22 cellular contexts compared by ENCODE assay signal in genomic region chr20:56861590-56861989, GRCh38.
DNase-seq lines count a peak whose midpoint lies in the region; ATAC-seq and TF ChIP-seq lines count a peak whose summit lies in the region.
"Had no signal": no experiment of that assay in that cellular context is flagged by ENCODE, and none has a peak within 500 bp of the region (broad histone marks: within the 10 kb centered on the region; RNA-seq: fewer than 3 reads in every experiment).

No MANE protein-coding gene starts in this region.

- WGBS in mammary epithelial cell (ENCODE audit: low coverage, missing lambda C conversion rate), result 40% methylated on average over 6 of the region's 6 CpGs
- WGBS in endodermal cell (ENCODE audit: insufficient coverage in 1 of 2, insufficient read length in 1 of 2), 2 experiments, result 42 to 53% methylated on average over 5 to 6 of the region's 6 CpGs

- no peaks in the 10 kb centered on the region for H3K9me3 Mint-ChIP-seq in endodermal cell
- no peaks in the 10 kb centered on the region for H3K9me3 Mint-ChIP-seq in neural crest cell
- no peaks in the 10 kb centered on the region for H3K9me3 Mint-ChIP-seq in activated naive CD8-positive, alpha-beta T cell treated with anti-CD3 and anti-CD28 coated beads, Interleukin-2, amount 50 U/mL, for 24 hours

- DNase-seq in breast epithelium (ENCODE audit: low spot score in 2 of 2), result no peak
- DNase-seq in mammary epithelial cell, result no peak
- peak; percentile 57 for DNase-seq in endodermal cell
- DNase-seq in neural crest cell (ENCODE audit: low read depth, low spot score), result no peak
- DNase-seq in vagina (ENCODE audit: extremely low spot score in 2 of 2), result no peak
- DNase-seq in NCI-H226, result no peak
- no peak for DNase-seq in activated naive CD8-positive, alpha-beta T cell treated with anti-CD3 and anti-CD28 coated beads, Interleukin-2, amount 50 U/mL, for 24 hours
- DNase-seq in ureter (ENCODE audit: low spot score), result no peak
- DNase-seq: GM23248, Karpas-422, NCI-H1092, NCI-H1417 treated with DMSO at 0.1 percent for 48 hours, NCI-H187, NCI-H2081 treated with DMSO at 0.1 percent for 48 hours, NCI-H2171 treated with DMSO at 0.1 percent for 48 hours, NCI-H446, NCI-H524 treated with DMSO at 0.1 percent for 48 hours, NCI-H774, SK-N-SH had no signal

- H3K27me3 ChIP-seq in breast epithelium (no peaks in the 10 kb centered on the region), mammary epithelial cell (ENCODE audit: insufficient read depth, low read length) (no peaks in the 10 kb centered on the region), endodermal cell (ENCODE audit: control insufficient read depth, insufficient read depth, low read length, poor library complexity, severe bottlenecking) (peaks cover 17% of the 10 kb centered on the region), vagina (no peaks in the 10 kb centered on the region)

- in situ Hi-C loops in mammary epithelial cell (cut with MboI; ENCODE audit: low sequenced_read_pairs in 2 of 2), result no loop called here

- TF ChIP-seq POLR2A in breast epithelium (IDR thresholded peaks at IDR 0.05) (no peak), vagina (IDR thresholded peaks at IDR 0.05) (no peak)

- BruUV-seq in mammary epithelial cell (replicated peaks; lab: Mats Ljungman, UMichigan), result no TSS peak

- no peak overlapping the region for H3K4me3 ChIP-seq in breast epithelium
- no peak overlapping the region for H3K4me3 ChIP-seq in mammary epithelial cell (replicated peaks in 1 of 3; ENCODE audit: insufficient read depth in 1 of 3, low read depth in 2 of 3, low read length in 3 of 3)
- H3K4me3 ChIP-seq in endodermal cell (ENCODE audit: low read length), result no peak overlapping the region
- H3K4me3 ChIP-seq in vagina, result no peak overlapping the region
- H3K4me3 ChIP-seq: GM23248 had no signal

- dilution Hi-C loops in mammary epithelial cell (cut with HindIII; ENCODE audit: low sequenced_read_pairs), result no loop called here

- CTCF ChIA-PET in mammary epithelial cell (lab: Charles Lee; ENCODE audit: low non-redundant PET), result no interaction called here

- TF ChIP-seq CTCF in breast epithelium (IDR thresholded peaks at IDR 0.05), result no peak
- no peak for TF ChIP-seq CTCF in mammary epithelial cell (conservative IDR thresholded peaks at IDR 0.05 in 1 of 2, IDR thresholded peaks at IDR 0.05 in 1 of 2; ENCODE audit: extremely low read depth in 1 of 2, insufficient read depth in 1 of 2, low read depth in 1 of 2, low read length in 2 of 2)
- no peak for TF ChIP-seq CTCF in endodermal cell (conservative IDR thresholded peaks at IDR 0.05)
- no peak for TF ChIP-seq CTCF in neural crest cell (conservative IDR thresholded peaks at IDR 0.05)
- TF ChIP-seq CTCF in vagina (IDR thresholded peaks at IDR 0.05), result no peak

- H3K9me3 ChIP-seq in breast epithelium, result no peaks in the 10 kb centered on the region
- H3K9me3 ChIP-seq in mammary epithelial cell (replicated peaks; ENCODE audit: insufficient read depth, low read length), result no peaks in the 10 kb centered on the region
- no peaks in the 10 kb centered on the region for H3K9me3 ChIP-seq in endodermal cell (ENCODE audit: control insufficient read depth, low read length)
- no peaks in the 10 kb centered on the region for H3K9me3 ChIP-seq in vagina
- H3K9me3 ChIP-seq: SK-N-SH had no signal

- ATAC-seq in activated naive CD8-positive, alpha-beta T cell treated with anti-CD3 and anti-CD28 coated beads, Interleukin-2, amount 50 U/mL, for 24 hours, result no peak
- ATAC-seq: HCT116 had no signal

- peaks cover 5% of the 10 kb centered on the region for H3K4me1 Mint-ChIP-seq in endodermal cell
- peaks cover 41% of the 10 kb centered on the region for H3K4me1 Mint-ChIP-seq in neural crest cell
- no peaks in the 10 kb centered on the region for H3K4me1 Mint-ChIP-seq in activated naive CD8-positive, alpha-beta T cell treated with anti-CD3 and anti-CD28 coated beads, Interleukin-2, amount 50 U/mL, for 24 hours

- no peak overlapping the region for H3K9ac ChIP-seq in mammary epithelial cell (ENCODE audit: insufficient read depth, low read length)
- H3K9ac ChIP-seq in endodermal cell (ENCODE audit: extremely low read depth, low read length, poor library complexity, severe bottlenecking), result no peak overlapping the region
- H3K9ac ChIP-seq: GM23248, SK-N-SH had no signal

- no peaks in the 10 kb centered on the region for H4K20me1 ChIP-seq in mammary epithelial cell (ENCODE audit: insufficient read depth, low read length)

- peak overlapping the region; percentile 80 to 92 for H3K27ac ChIP-seq in breast epithelium
- H3K27ac ChIP-seq in mammary epithelial cell (ENCODE audit: insufficient read depth, low read depth, low read length), result no peak overlapping the region
- H3K27ac ChIP-seq in endodermal cell (ENCODE audit: low read depth, low read length), result peak overlapping the region; percentile 57
- peak overlapping the region; percentile 60 for H3K27ac ChIP-seq in vagina
- H3K27ac ChIP-seq: 22Rv1, GM23248, HL-60 had no signal

- no peak overlapping the region for H3K27ac Mint-ChIP-seq in endodermal cell
- H3K27ac Mint-ChIP-seq in neural crest cell (ENCODE audit: unreplicated experiment), result peak overlapping the region; percentile 77
- H3K27ac Mint-ChIP-seq in activated naive CD8-positive, alpha-beta T cell treated with anti-CD3 and anti-CD28 coated beads, Interleukin-2, amount 50 U/mL, for 24 hours, result no peak overlapping the region

- H3K4me3 Mint-ChIP-seq in endodermal cell, result no peak overlapping the region
- no peak overlapping the region for H3K4me3 Mint-ChIP-seq in neural crest cell
- no peak overlapping the region for H3K4me3 Mint-ChIP-seq in activated naive CD8-positive, alpha-beta T cell treated with anti-CD3 and anti-CD28 coated beads, Interleukin-2, amount 50 U/mL, for 24 hours

- H3K4me2 ChIP-seq in mammary epithelial cell (ENCODE audit: insufficient read depth, low read depth, low read length), result no peak overlapping the region
- H3K4me2 ChIP-seq: SK-N-SH had no signal

- no peaks in the 10 kb centered on the region for H3K4me1 ChIP-seq in breast epithelium
- no peaks in the 10 kb centered on the region for H3K4me1 ChIP-seq in mammary epithelial cell (ENCODE audit: insufficient read depth, low read length)
- H3K4me1 ChIP-seq in endodermal cell (ENCODE audit: control insufficient read depth, insufficient read depth, low read length), result no peaks in the 10 kb centered on the region
- H3K4me1 ChIP-seq in vagina, result peaks cover 47% of the 10 kb centered on the region

- intact Hi-C loops in breast epithelium (cut with DNase I; ENCODE audit: low total_unique reads), result no loop called here
- intact Hi-C loops in mammary epithelial cell (cut with micrococcal nuclease), result no loop called here
- intact Hi-C loops in vagina (cut with DNase I), result no loop called here

- H3K36me3 ChIP-seq in breast epithelium (no peaks in the 10 kb centered on the region), mammary epithelial cell (ENCODE audit: insufficient read depth, low read length) (no peaks in the 10 kb centered on the region), endodermal cell (ENCODE audit: control insufficient read depth, insufficient read depth, low read length) (no peaks in the 10 kb centered on the region), vagina (no peaks in the 10 kb centered on the region)

- no peaks in the 10 kb centered on the region for H3K36me3 Mint-ChIP-seq in endodermal cell (ENCODE audit: low read depth)
- H3K36me3 Mint-ChIP-seq in neural crest cell (ENCODE audit: low read depth), result no peaks in the 10 kb centered on the region
- H3K36me3 Mint-ChIP-seq in activated naive CD8-positive, alpha-beta T cell treated with anti-CD3 and anti-CD28 coated beads, Interleukin-2, amount 50 U/mL, for 24 hours (ENCODE audit: low read depth), result no peaks in the 10 kb centered on the region

- H2AFZ ChIP-seq in mammary epithelial cell (ENCODE audit: low read depth, low read length), result no peak overlapping the region
- H2AFZ ChIP-seq: GM23248 had no signal

- H3K27me3 Mint-ChIP-seq in endodermal cell (ENCODE audit: insufficient read depth), result peaks cover 41% of the 10 kb centered on the region
- H3K27me3 Mint-ChIP-seq in neural crest cell (ENCODE audit: low read depth), result peaks cover 61% of the 10 kb centered on the region
- peaks cover 18% of the 10 kb centered on the region for H3K27me3 Mint-ChIP-seq in activated naive CD8-positive, alpha-beta T cell treated with anti-CD3 and anti-CD28 coated beads, Interleukin-2, amount 50 U/mL, for 24 hours

- no peaks in the 10 kb centered on the region for H3K79me2 ChIP-seq in mammary epithelial cell (ENCODE audit: insufficient read depth, low read length)
